Comparison of ENCODE assay signal across 8 cellular contexts in genomic region chr11:133946541-133947297, GRCh38. TPM values are rescaled to one million over a fixed set of nuclear protein-coding genes. Genes with fewer than 3 reads are reported as not detected.
A peak's percentile ranks its signal among the peaks of the same experiment; 100 is the strongest.
DNase-seq lines count a peak whose midpoint lies in the region; ATAC-seq and TF ChIP-seq lines count a peak whose summit lies in the region.

No MANE protein-coding gene starts in this region.

- peaks cover 47% of the 10 kb centered on the region for H3K4me1 ChIP-seq in A673 (ENCODE audit: insufficient read depth, low read length, poor library complexity, severe bottlenecking)

- BruUV-seq in A673 (replicated peaks; lab: Mats Ljungman, UMichigan) (no TSS peak), Calu3 (replicated peaks; lab: Mats Ljungman, UMichigan) (no TSS peak)

- intact Hi-C loops in A673 (cut with micrococcal nuclease; ENCODE audit: unreplicated experiment), result no loop called here
- intact Hi-C loops in Right ventricle myocardium superior (cut with DNase I), result no loop called here
- intact Hi-C loops in Calu3 (cut with micrococcal nuclease; ENCODE audit: unreplicated experiment), result no loop called here

- DNase-seq in A673 (ENCODE audit: low spot score), result peak; percentile 43
- peak; percentile 80 for DNase-seq in SW480 (ENCODE audit: low spot score)
- DNase-seq in Right ventricle myocardium superior, result peak; percentile 67
- no peak for DNase-seq in Calu3
- DNase-seq in GM10266 (ENCODE audit: extremely low spot score), result no peak
- no peak for DNase-seq in HuH-7 (ENCODE audit: low spot score)

- H3K4me3 Mint-ChIP-seq in Calu3 (ENCODE audit: low read depth, unreplicated experiment), result no peak overlapping the region

- no peaks in the 10 kb centered on the region for H3K9me3 Mint-ChIP-seq in Calu3 (ENCODE audit: low read depth, unreplicated experiment)

- no peak overlapping the region for H3K4me3 ChIP-seq in A673 (ENCODE audit: low read depth, low read length, poor library complexity, severe bottlenecking)

- peaks cover 29% of the 10 kb centered on the region for H3K4me1 Mint-ChIP-seq in Calu3 (ENCODE audit: low read depth, unreplicated experiment)

- no peak overlapping the region for H3K27ac ChIP-seq in A673 (ENCODE audit: low read depth, low read length, poor library complexity, severe bottlenecking)

- no peaks in the 10 kb centered on the region for H3K36me3 Mint-ChIP-seq in Calu3 (ENCODE audit: insufficient read depth, unreplicated experiment)

- POLR2A ChIA-PET in A673 (lab: Charles Lee; ENCODE audit: low non-redundant PET), result no interaction called here

- peaks cover 29% of the 10 kb centered on the region for H3K27me3 Mint-ChIP-seq in Calu3 (ENCODE audit: unreplicated experiment)

- H3K9me3 ChIP-seq in A673 (ENCODE audit: low read depth, low read length, poor library complexity, severe bottlenecking), result no peaks in the 10 kb centered on the region

- no peak overlapping the region for H3K27ac Mint-ChIP-seq in Calu3 (ENCODE audit: unreplicated experiment)

- TF ChIP-seq CTCF in A673 (conservative IDR thresholded peaks at IDR 0.05; ENCODE audit: low read depth, low read length) (no peak), Calu3 (IDR thresholded peaks at IDR 0.05; ENCODE audit: unreplicated experiment) (no peak), GM10266 (IDR thresholded peaks at IDR 0.05; ENCODE audit: control insufficient read depth, insufficient read depth, low read depth, missing control alignments) (no peak)

- CTCF ChIA-PET in A673 (lab: Charles Lee) (no interaction called here), Calu3 (lab: Charles Lee) (interaction anchor here (0.7 to 1.2 kb wide), 3 partner anchors 19 to 152 kb away, joined by 3 read pairs; no protein-coding TSS in a partner anchor)

- no peaks in the 10 kb centered on the region for H3K27me3 ChIP-seq in A673 (replicated peaks; ENCODE audit: insufficient read depth, low read depth, low read length, poor library complexity)

- ATAC-seq in GM21447 (IDR thresholded peaks at IDR 0.05; ENCODE audit: unreplicated experiment) (peak; percentile 13), Right ventricle myocardium superior (ENCODE audit: poor library complexity) (peak; percentile 8), HG02763 (IDR thresholded peaks at IDR 0.05; ENCODE audit: unreplicated experiment) (no peak)

- H3K36me3 ChIP-seq in A673 (ENCODE audit: insufficient read depth, low read length, poor library complexity, severe bottlenecking), result no peaks in the 10 kb centered on the region

RNA-seq across cellular contexts. Expression of gene IGSF9B, which starts 10.0 kb away (rescaled TPM):
- total RNA-seq in A673 (2021) (10.1 and 14.2 TPM in 2 replicates), Right ventricle myocardium superior (38.9 TPM), Calu3 (2022) (10.2 and 13.2 TPM in 2 replicates)

Comparison
In these comparisons a context has a peak if more than half of its experiments do, and no peak if none do; other contexts are left out.
1. DNase-seq: peak in A673 (single experiment), SW480 (single experiment) and Right ventricle myocardium superior (single experiment); none in Calu3 (single experiment), GM10266 (single experiment) and HuH-7 (single experiment).